1 cellular context compared by ENCODE assay signal in genomic region chr22:39170825-39171622, GRCh38.
TF ChIP-seq lines count a peak whose summit lies in the region.

No MANE protein-coding gene starts in this region.

TF ChIP-seq in neural cell, 6 proteins besides CTCF, POLR2A, EP300 and RAD21 (continued from another document):
- no peak for TF ChIP-seq EZH2 (IDR thresholded peaks at IDR 0.05; ENCODE audit: borderline replicate concordance, insufficient read depth, low read length, poor library complexity, severe bottlenecking)
- no peak for TF ChIP-seq POLR2AphosphoS5 (IDR thresholded peaks at IDR 0.05)
- no peak for TF ChIP-seq TAF1 (IDR thresholded peaks at IDR 0.05; ENCODE audit: low read depth)
